Comparison of ENCODE assay signal across 1 cellular context in the genomic region with DNA sequence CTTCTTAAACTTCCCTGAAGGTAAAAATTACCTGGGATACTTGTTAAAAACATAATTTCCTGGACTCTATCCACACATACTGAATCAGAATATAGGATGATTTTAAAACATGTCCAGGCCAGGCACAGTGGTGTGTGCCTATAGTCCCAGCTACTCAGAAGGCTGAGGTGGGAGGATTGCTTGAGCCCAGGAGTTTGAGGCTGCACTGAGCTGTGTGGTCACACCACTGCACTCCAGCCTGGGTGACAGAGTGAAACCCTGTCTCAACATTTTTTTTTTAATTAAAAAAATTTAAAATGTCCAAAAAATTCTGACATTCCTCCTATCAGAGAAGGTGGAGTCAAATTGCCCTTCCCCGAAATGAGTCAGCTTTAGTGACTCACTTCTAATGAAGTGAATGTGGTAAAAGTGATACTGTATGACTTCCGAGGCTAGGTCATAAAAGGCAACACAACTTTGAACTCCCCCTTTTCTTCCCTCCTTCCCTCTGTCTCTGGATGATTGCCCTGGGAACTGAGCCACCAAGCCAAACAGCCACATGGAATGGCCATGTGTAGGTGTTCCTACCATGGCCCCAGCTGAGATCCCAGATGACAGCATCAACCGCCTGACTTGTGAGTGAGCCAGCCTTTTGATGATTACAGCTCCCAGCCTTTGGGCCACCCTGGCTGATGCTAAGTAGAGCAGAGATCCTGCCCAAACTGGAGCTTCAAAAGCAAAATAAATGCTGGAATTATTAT.
A peak's percentile ranks its signal among the peaks of the same experiment; 100 is the strongest.
TF ChIP-seq lines count a peak whose summit lies in the region.

No MANE protein-coding gene starts in this region.

TF ChIP-seq in K562, 482 proteins besides CTCF, POLR2A, EP300 and RAD21 (continued from another document and continues in another):
- TF ChIP-seq, protein P1, sequence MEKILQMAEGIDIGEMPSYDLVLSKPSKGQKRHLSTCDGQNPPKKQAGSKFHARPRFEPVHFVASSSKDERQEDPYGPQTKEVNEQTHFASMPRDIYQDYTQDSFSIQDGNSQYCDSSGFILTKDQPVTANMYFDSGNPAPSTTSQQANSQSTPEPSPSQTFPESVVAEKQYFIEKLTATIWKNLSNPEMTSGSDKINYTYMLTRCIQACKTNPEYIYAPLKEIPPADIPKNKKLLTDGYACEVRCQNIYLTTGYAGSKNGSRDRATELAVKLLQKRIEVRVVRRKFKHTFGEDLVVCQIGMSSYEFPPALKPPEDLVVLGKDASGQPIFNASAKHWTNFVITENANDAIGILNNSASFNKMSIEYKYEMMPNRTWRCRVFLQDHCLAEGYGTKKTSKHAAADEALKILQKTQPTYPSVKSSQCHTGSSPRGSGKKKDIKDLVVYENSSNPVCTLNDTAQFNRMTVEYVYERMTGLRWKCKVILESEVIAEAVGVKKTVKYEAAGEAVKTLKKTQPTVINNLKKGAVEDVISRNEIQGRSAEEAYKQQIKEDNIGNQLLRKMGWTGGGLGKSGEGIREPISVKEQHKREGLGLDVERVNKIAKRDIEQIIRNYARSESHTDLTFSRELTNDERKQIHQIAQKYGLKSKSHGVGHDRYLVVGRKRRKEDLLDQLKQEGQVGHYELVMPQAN (IDR thresholded peaks at IDR 0.05; ENCODE audit: borderline replicate concordance) = peak; percentile 61; the same call in 1 of the 2 replicates
- TF ChIP-seq ETS2 (tag; IDR thresholded peaks at IDR 0.05; ENCODE audit: borderline replicate concordance, poor library complexity, severe bottlenecking) (no peak), CAMTA2 (CRISPR knock-in tag; conservative IDR thresholded peaks at IDR 0.05) (no peak), SAP30 (IDR thresholded peaks at IDR 0.05; ENCODE audit: borderline replicate concordance, insufficient read depth, low read depth, low read length, poor library complexity, severe bottlenecking) (no peak), KDM4B (IDR thresholded peaks at IDR 0.05; ENCODE audit: borderline replicate concordance in 2 of 2, low read depth in 1 of 2) (no peak), CEBPG (CRISPR knock-in tag; IDR thresholded peaks at IDR 0.05) (no peak), CEBPG (tag; conservative IDR thresholded peaks at IDR 0.05 in 1 of 2, IDR thresholded peaks at IDR 0.05 in 1 of 2) (no peak; a peak in 1 of 4 replicates), HDGF (IDR thresholded peaks at IDR 0.05) (no peak), ZNF668 (CRISPR knock-in tag; IDR thresholded peaks at IDR 0.05) (no peak), GTF2F1 (IDR thresholded peaks at IDR 0.05; ENCODE audit: low read depth, low read length) (no peak), LEF1 (IDR thresholded peaks at IDR 0.05) (peak; percentile 71), MTF1 (CRISPR knock-in tag; IDR thresholded peaks at IDR 0.05; ENCODE audit: borderline replicate concordance) (no peak), TRIM24 (IDR thresholded peaks at IDR 0.05) (peak in 1 of 2 experiments; percentile 58; a peak in 3 of 4 replicates), ZNF766 (CRISPR knock-in tag; conservative IDR thresholded peaks at IDR 0.05) (no peak), ZNF41 (CRISPR knock-in tag; conservative IDR thresholded peaks at IDR 0.05) (no peak), ZNF384 (IDR thresholded peaks at IDR 0.05; ENCODE audit: low read depth, low read length) (no peak), ZNF507 (tag; conservative IDR thresholded peaks at IDR 0.05) (no peak), MXI1 (IDR thresholded peaks at IDR 0.05; ENCODE audit: low read depth, low read length) (peak; percentile 71), SLC30A9 (CRISPR knock-in tag; IDR thresholded peaks at IDR 0.05) (no peak), ZNF57 (CRISPR knock-in tag; IDR thresholded peaks at IDR 0.05) (no peak), ZC3H8 (IDR thresholded peaks at IDR 0.05) (no peak), SRSF3 (IDR thresholded peaks at IDR 0.05; ENCODE audit: insufficient read depth, low read length) (no peak), EP400 (IDR thresholded peaks at IDR 0.05) (peak; percentile 83), SRSF1 (IDR thresholded peaks at IDR 0.05; ENCODE audit: low read depth, low read length) (no peak), RBM14 (IDR thresholded peaks at IDR 0.05; ENCODE audit: borderline replicate concordance, insufficient read depth, low read depth, low read length) (no peak), ZNF586 (CRISPR knock-in tag; conservative IDR thresholded peaks at IDR 0.05) (no peak), ZNF444 (CRISPR knock-in tag; IDR thresholded peaks at IDR 0.05) (no peak), EWSR1 (IDR thresholded peaks at IDR 0.05; ENCODE audit: borderline replicate concordance, low read depth, partially characterized antibody) (no peak), TBL1XR1 (IDR thresholded peaks at IDR 0.05; ENCODE audit: low read length in 2 of 2) (peak in 1 of 2 experiments; percentile 72; a peak in 1 of 4 replicates), TEAD2 (tag; IDR thresholded peaks at IDR 0.05) (no peak), PRPF4 (IDR thresholded peaks at IDR 0.05; ENCODE audit: insufficient read depth, low read depth, low read length, poor library complexity, severe bottlenecking) (no peak), RFX7 (CRISPR knock-in tag; IDR thresholded peaks at IDR 0.05) (no peak), HMG20B (CRISPR knock-in tag; IDR thresholded peaks at IDR 0.05) (no peak), ILF3 (IDR thresholded peaks at IDR 0.05; ENCODE audit: borderline replicate concordance) (no peak), ZBTB17 (CRISPR knock-in tag; IDR thresholded peaks at IDR 0.05) (no peak), ZZZ3 (IDR thresholded peaks at IDR 0.05) (no peak), YY1 (IDR thresholded peaks at IDR 0.05; ENCODE audit: borderline replicate concordance in 1 of 3, control insufficient read depth in 1 of 3, extremely low read depth in 1 of 3, insufficient read depth in 3 of 3, insufficient read length in 1 of 3, insufficient replicate concordance in 2 of 3, low read depth in 1 of 3, low read length in 2 of 3) (peak in 1 of 3 experiments; percentile 70), RBM25 (IDR thresholded peaks at IDR 0.05; ENCODE audit: low read depth, low read length, severe bottlenecking) (no peak), ZNF316 (IDR thresholded peaks at IDR 0.05) (peak; percentile 84), NFE2 (IDR thresholded peaks at IDR 0.05; ENCODE audit: low read depth) (peak; percentile 90), HMGN3 (IDR thresholded peaks at IDR 0.05; ENCODE audit: borderline replicate concordance, extremely low read depth, insufficient read length, low read depth, low read length) (no peak)
- TF ChIP-seq, protein P2, sequence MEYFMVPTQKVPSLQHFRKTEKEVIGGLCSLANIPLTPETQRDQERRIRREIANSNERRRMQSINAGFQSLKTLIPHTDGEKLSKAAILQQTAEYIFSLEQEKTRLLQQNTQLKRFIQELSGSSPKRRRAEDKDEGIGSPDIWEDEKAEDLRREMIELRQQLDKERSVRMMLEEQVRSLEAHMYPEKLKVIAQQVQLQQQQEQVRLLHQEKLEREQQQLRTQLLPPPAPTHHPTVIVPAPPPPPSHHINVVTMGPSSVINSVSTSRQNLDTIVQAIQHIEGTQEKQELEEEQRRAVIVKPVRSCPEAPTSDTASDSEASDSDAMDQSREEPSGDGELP (CRISPR knock-in tag; IDR thresholded peaks at IDR 0.05; ENCODE audit: borderline replicate concordance) = peak; percentile 94
- TF ChIP-seq, protein P3, sequence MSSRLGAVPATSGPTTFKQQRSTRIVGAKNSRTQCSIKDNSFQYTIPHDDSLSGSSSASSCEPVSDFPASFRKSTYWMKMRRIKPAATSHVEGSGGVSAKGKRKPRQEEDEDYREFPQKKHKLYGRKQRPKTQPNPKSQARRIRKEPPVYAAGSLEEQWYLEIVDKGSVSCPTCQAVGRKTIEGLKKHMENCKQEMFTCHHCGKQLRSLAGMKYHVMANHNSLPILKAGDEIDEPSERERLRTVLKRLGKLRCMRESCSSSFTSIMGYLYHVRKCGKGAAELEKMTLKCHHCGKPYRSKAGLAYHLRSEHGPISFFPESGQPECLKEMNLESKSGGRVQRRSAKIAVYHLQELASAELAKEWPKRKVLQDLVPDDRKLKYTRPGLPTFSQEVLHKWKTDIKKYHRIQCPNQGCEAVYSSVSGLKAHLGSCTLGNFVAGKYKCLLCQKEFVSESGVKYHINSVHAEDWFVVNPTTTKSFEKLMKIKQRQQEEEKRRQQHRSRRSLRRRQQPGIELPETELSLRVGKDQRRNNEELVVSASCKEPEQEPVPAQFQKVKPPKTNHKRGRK (tag; IDR thresholded peaks at IDR 0.05) = no peak
- TF ChIP-seq, protein P4, sequence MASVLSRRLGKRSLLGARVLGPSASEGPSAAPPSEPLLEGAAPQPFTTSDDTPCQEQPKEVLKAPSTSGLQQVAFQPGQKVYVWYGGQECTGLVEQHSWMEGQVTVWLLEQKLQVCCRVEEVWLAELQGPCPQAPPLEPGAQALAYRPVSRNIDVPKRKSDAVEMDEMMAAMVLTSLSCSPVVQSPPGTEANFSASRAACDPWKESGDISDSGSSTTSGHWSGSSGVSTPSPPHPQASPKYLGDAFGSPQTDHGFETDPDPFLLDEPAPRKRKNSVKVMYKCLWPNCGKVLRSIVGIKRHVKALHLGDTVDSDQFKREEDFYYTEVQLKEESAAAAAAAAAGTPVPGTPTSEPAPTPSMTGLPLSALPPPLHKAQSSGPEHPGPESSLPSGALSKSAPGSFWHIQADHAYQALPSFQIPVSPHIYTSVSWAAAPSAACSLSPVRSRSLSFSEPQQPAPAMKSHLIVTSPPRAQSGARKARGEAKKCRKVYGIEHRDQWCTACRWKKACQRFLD (CRISPR knock-in tag; IDR thresholded peaks at IDR 0.05) = peak; percentile 78
- TF ChIP-seq, protein P5, sequence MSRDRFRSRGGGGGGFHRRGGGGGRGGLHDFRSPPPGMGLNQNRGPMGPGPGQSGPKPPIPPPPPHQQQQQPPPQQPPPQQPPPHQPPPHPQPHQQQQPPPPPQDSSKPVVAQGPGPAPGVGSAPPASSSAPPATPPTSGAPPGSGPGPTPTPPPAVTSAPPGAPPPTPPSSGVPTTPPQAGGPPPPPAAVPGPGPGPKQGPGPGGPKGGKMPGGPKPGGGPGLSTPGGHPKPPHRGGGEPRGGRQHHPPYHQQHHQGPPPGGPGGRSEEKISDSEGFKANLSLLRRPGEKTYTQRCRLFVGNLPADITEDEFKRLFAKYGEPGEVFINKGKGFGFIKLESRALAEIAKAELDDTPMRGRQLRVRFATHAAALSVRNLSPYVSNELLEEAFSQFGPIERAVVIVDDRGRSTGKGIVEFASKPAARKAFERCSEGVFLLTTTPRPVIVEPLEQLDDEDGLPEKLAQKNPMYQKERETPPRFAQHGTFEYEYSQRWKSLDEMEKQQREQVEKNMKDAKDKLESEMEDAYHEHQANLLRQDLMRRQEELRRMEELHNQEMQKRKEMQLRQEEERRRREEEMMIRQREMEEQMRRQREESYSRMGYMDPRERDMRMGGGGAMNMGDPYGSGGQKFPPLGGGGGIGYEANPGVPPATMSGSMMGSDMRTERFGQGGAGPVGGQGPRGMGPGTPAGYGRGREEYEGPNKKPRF (IDR thresholded peaks at IDR 0.05; ENCODE audit: low read depth, low read length) = no peak
- TF ChIP-seq, protein P6, sequence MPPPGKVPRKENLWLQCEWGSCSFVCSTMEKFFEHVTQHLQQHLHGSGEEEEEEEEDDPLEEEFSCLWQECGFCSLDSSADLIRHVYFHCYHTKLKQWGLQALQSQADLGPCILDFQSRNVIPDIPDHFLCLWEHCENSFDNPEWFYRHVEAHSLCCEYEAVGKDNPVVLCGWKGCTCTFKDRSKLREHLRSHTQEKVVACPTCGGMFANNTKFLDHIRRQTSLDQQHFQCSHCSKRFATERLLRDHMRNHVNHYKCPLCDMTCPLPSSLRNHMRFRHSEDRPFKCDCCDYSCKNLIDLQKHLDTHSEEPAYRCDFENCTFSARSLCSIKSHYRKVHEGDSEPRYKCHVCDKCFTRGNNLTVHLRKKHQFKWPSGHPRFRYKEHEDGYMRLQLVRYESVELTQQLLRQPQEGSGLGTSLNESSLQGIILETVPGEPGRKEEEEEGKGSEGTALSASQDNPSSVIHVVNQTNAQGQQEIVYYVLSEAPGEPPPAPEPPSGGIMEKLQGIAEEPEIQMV (tag; conservative IDR thresholded peaks at IDR 0.05; ENCODE audit: low read depth) = no peak
- TF ChIP-seq, protein P7, sequence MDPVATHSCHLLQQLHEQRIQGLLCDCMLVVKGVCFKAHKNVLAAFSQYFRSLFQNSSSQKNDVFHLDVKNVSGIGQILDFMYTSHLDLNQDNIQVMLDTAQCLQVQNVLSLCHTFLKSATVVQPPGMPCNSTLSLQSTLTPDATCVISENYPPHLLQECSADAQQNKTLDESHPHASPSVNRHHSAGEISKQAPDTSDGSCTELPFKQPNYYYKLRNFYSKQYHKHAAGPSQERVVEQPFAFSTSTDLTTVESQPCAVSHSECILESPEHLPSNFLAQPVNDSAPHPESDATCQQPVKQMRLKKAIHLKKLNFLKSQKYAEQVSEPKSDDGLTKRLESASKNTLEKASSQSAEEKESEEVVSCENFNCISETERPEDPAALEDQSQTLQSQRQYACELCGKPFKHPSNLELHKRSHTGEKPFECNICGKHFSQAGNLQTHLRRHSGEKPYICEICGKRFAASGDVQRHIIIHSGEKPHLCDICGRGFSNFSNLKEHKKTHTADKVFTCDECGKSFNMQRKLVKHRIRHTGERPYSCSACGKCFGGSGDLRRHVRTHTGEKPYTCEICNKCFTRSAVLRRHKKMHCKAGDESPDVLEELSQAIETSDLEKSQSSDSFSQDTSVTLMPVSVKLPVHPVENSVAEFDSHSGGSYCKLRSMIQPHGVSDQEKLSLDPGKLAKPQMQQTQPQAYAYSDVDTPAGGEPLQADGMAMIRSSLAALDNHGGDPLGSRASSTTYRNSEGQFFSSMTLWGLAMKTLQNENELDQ (CRISPR knock-in tag; IDR thresholded peaks at IDR 0.05; ENCODE audit: borderline replicate concordance) = no peak
- TF ChIP-seq, protein P8, sequence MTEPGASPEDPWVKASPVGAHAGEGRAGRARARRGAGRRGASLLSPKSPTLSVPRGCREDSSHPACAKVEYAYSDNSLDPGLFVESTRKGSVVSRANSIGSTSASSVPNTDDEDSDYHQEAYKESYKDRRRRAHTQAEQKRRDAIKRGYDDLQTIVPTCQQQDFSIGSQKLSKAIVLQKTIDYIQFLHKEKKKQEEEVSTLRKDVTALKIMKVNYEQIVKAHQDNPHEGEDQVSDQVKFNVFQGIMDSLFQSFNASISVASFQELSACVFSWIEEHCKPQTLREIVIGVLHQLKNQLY (CRISPR knock-in tag; conservative IDR thresholded peaks at IDR 0.05) = no peak
- TF ChIP-seq, protein P9, sequence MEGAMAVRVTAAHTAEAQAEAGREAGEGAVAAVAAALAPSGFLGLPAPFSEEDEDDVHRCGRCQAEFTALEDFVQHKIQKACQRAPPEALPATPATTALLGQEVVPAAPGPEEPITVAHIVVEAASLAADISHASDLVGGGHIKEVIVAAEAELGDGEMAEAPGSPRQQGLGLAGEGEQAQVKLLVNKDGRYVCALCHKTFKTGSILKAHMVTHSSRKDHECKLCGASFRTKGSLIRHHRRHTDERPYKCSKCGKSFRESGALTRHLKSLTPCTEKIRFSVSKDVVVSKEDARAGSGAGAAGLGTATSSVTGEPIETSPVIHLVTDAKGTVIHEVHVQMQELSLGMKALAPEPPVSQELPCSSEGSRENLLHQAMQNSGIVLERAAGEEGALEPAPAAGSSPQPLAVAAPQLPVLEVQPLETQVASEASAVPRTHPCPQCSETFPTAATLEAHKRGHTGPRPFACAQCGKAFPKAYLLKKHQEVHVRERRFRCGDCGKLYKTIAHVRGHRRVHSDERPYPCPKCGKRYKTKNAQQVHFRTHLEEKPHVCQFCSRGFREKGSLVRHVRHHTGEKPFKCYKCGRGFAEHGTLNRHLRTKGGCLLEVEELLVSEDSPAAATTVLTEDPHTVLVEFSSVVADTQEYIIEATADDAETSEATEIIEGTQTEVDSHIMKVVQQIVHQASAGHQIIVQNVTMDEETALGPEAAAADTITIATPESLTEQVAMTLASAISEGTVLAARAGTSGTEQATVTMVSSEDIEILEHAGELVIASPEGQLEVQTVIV (CRISPR knock-in tag; IDR thresholded peaks at IDR 0.05; ENCODE audit: borderline replicate concordance) = no peak
- TF ChIP-seq, protein P10, sequence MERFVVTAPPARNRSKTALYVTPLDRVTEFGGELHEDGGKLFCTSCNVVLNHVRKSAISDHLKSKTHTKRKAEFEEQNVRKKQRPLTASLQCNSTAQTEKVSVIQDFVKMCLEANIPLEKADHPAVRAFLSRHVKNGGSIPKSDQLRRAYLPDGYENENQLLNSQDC (CRISPR knock-in tag; IDR thresholded peaks at IDR 0.05) = no peak
